8 cellular contexts compared by ENCODE assay signal in genomic region chr15:76150971-76151598, GRCh38.
A peak's percentile ranks its signal among the peaks of the same experiment; 100 is the strongest.
DNase-seq lines count a peak whose midpoint lies in the region; ATAC-seq and TF ChIP-seq lines count a peak whose summit lies in the region.

No MANE protein-coding gene starts in this region.

- CTCF ChIA-PET in CD8-positive, alpha-beta memory T cell (lab: Charles Lee) = interaction anchor here (1.2 to 3.6 kb wide), 3 partner anchors 9 to 341 kb away, joined by 3 to 34 read pairs (median 5); no protein-coding TSS in a partner anchor

- peaks cover 10 to 11% of the 10 kb centered on the region in 2 donors for H3K27me3 Mint-ChIP-seq in CD8-positive, alpha-beta memory T cell
- peaks cover 9 to 11% of the 10 kb centered on the region in 2 donors for H3K27me3 Mint-ChIP-seq in natural killer cell treated with Interleukin-12 subunit alpha and Interleukin-12 subunit beta and Interleukin-15 and Interleukin-18, amount 100 ng/mL, for 72 hours
- H3K27me3 Mint-ChIP-seq in stimulated activated naive B cell treated with anti-CD40 and anti-IgM and Interleukin-4, amounts not matched to agents 10 μg/mL and 1 μg/mL and 100 μg/mL, for 72 hours = peaks cover 10 to 11% of the 10 kb centered on the region in 2 donors

- 0 out of 2 replicates have a peak overlapping the region, but pooled peaks have one; percentile 67 for H2AFZ ChIP-seq in OCI-LY1 (ENCODE audit: low read length)

- no peaks in the 10 kb centered on the region for H3K9me2 ChIP-seq in OCI-LY1 (ENCODE audit: low read depth, low read length)

- H3K27me3 ChIP-seq in CD8-positive, alpha-beta memory T cell (ENCODE audit: insufficient read depth, low read length, poor library complexity, severe bottlenecking) = no peaks in the 10 kb centered on the region
- no peaks in the 10 kb centered on the region for H3K27me3 ChIP-seq in OCI-LY1 (ENCODE audit: insufficient read depth, low read length)
- H3K27me3 ChIP-seq in esophagus muscularis mucosa = peaks cover 0 to 18% (median 5%) of the 10 kb centered on the region in 4 donors

- H3K79me2 ChIP-seq in OCI-LY1 (ENCODE audit: insufficient read depth, low read length) = no peaks in the 10 kb centered on the region

- intact Hi-C loops in esophagus muscularis mucosa (cut with DNase I) = no loop called here

- H3K9me3 Mint-ChIP-seq in CD8-positive, alpha-beta memory T cell = no peaks in the 10 kb centered on the region
- no peaks in the 10 kb centered on the region for H3K9me3 Mint-ChIP-seq in natural killer cell treated with Interleukin-12 subunit alpha and Interleukin-12 subunit beta and Interleukin-15 and Interleukin-18, amount 100 ng/mL, for 72 hours
- no peaks in the 10 kb centered on the region for H3K9me3 Mint-ChIP-seq in stimulated activated naive B cell treated with anti-CD40 and anti-IgM and Interleukin-4, amounts not matched to agents 10 μg/mL and 1 μg/mL and 100 μg/mL, for 72 hours

- H3K4me1 Mint-ChIP-seq in CD8-positive, alpha-beta memory T cell = peaks cover 4 to 16% (median 13%) of the 10 kb centered on the region in 3 donors
- H3K4me1 Mint-ChIP-seq in natural killer cell treated with Interleukin-12 subunit alpha and Interleukin-12 subunit beta and Interleukin-15 and Interleukin-18, amount 100 ng/mL, for 72 hours (ENCODE audit: low read depth in 2 of 2) = peaks cover 25 to 28% of the 10 kb centered on the region in 2 donors
- peaks cover 27 to 28% of the 10 kb centered on the region in 2 donors for H3K4me1 Mint-ChIP-seq in stimulated activated naive B cell treated with anti-CD40 and anti-IgM and Interleukin-4, amounts not matched to agents 10 μg/mL and 1 μg/mL and 100 μg/mL, for 72 hours

- no peak overlapping the region for H3K4me3 Mint-ChIP-seq in CD8-positive, alpha-beta memory T cell
- no peak overlapping the region for H3K4me3 Mint-ChIP-seq in natural killer cell treated with Interleukin-12 subunit alpha and Interleukin-12 subunit beta and Interleukin-15 and Interleukin-18, amount 100 ng/mL, for 72 hours
- H3K4me3 Mint-ChIP-seq in stimulated activated naive B cell treated with anti-CD40 and anti-IgM and Interleukin-4, amounts not matched to agents 10 μg/mL and 1 μg/mL and 100 μg/mL, for 72 hours = peak overlapping the region; percentile 44 to 67

- H3K36me3 Mint-ChIP-seq in CD8-positive, alpha-beta memory T cell = no peaks in the 10 kb centered on the region
- H3K36me3 Mint-ChIP-seq in natural killer cell treated with Interleukin-12 subunit alpha and Interleukin-12 subunit beta and Interleukin-15 and Interleukin-18, amount 100 ng/mL, for 72 hours = no peaks in the 10 kb centered on the region
- H3K36me3 Mint-ChIP-seq in stimulated activated naive B cell treated with anti-CD40 and anti-IgM and Interleukin-4, amounts not matched to agents 10 μg/mL and 1 μg/mL and 100 μg/mL, for 72 hours = no peaks in the 10 kb centered on the region

- TF ChIP-seq POLR2A in esophagus muscularis mucosa (IDR thresholded peaks at IDR 0.05; ENCODE audit: low read depth) = no peak

- POLR2A ChIA-PET in CD8-positive, alpha-beta memory T cell (lab: Charles Lee) = no interaction called here

- peak overlapping the region; percentile 51; the same call in 1 of the 2 replicates for H3K4me2 ChIP-seq in OCI-LY1 (ENCODE audit: low read length)

- H3K27ac Mint-ChIP-seq in CD8-positive, alpha-beta memory T cell = peak overlapping the region in 2 of 8 donors; percentile 3 to 70
- peak overlapping the region in 1 of 2 donors; percentile 53 for H3K27ac Mint-ChIP-seq in natural killer cell treated with Interleukin-12 subunit alpha and Interleukin-12 subunit beta and Interleukin-15 and Interleukin-18, amount 100 ng/mL, for 72 hours
- H3K27ac Mint-ChIP-seq in stimulated activated naive B cell treated with anti-CD40 and anti-IgM and Interleukin-4, amounts not matched to agents 10 μg/mL and 1 μg/mL and 100 μg/mL, for 72 hours = no peak overlapping the region

- peaks cover 4% of the 10 kb centered on the region for H3K4me1 ChIP-seq in CD8-positive, alpha-beta memory T cell (ENCODE audit: insufficient read depth, low read length)
- peaks cover 9% of the 10 kb centered on the region for H3K4me1 ChIP-seq in OCI-LY1 (ENCODE audit: insufficient read depth, low read length, severe bottlenecking)
- H3K4me1 ChIP-seq in esophagus muscularis mucosa = peaks cover 9 to 34% (median 31%) of the 10 kb centered on the region in 4 donors

- no peak for TF ChIP-seq EP300 in esophagus muscularis mucosa (IDR thresholded peaks at IDR 0.05)

- H4K20me1 ChIP-seq in OCI-LY1 (ENCODE audit: insufficient read depth, low read length) = no peaks in the 10 kb centered on the region

- H3K36me3 ChIP-seq in CD8-positive, alpha-beta memory T cell (ENCODE audit: insufficient read depth, low read length) = no peaks in the 10 kb centered on the region
- H3K36me3 ChIP-seq in OCI-LY1 (ENCODE audit: insufficient read depth, low read length) (no peaks in the 10 kb centered on the region), esophagus muscularis mucosa (no peaks in the 10 kb centered on the region)

- TF ChIP-seq CTCF in OCI-LY1 (IDR thresholded peaks at IDR 0.05; ENCODE audit: low read length) (peak; percentile 90), esophagus muscularis mucosa (IDR thresholded peaks at IDR 0.05) (peak; percentile 77 to 92 (median 82))

- H3K27ac ChIP-seq in CD8-positive, alpha-beta memory T cell (ENCODE audit: low read depth, low read length) = no peak overlapping the region
- H3K27ac ChIP-seq in OCI-LY1 (ENCODE audit: low read depth, low read length, poor library complexity, severe bottlenecking) (no peak overlapping the region), esophagus muscularis mucosa (replicated peaks in 1 of 4) (peak overlapping the region in 1 of 4 donors; percentile 5)

- WGBS in esophagus muscularis mucosa = 27% methylated on average over 7 of the region's 9 CpGs

- H3K9me3 ChIP-seq in CD8-positive, alpha-beta memory T cell (ENCODE audit: low read length) = no peaks in the 10 kb centered on the region
- H3K9me3 ChIP-seq in OCI-LY1 (ENCODE audit: low read length) (no peaks in the 10 kb centered on the region), esophagus muscularis mucosa (no peaks in the 10 kb centered on the region)

- ATAC-seq in GM19395 (IDR thresholded peaks at IDR 0.05; ENCODE audit: unreplicated experiment) (peak; percentile 93), HG03460 (IDR thresholded peaks at IDR 0.05; ENCODE audit: unreplicated experiment) (peak; percentile 75)
- ATAC-seq in natural killer cell treated with Interleukin-12 subunit alpha and Interleukin-12 subunit beta and Interleukin-15 and Interleukin-18, amount 100 ng/mL, for 72 hours = peak; percentile 91 to 92
- peak; percentile 88 to 90 for ATAC-seq in stimulated activated naive B cell treated with anti-CD40 and anti-IgM and Interleukin-4, amounts not matched to agents 10 μg/mL and 1 μg/mL and 100 μg/mL, for 72 hours (replicated peaks)

- DNase-seq in CD8-positive, alpha-beta memory T cell = peak; percentile 35 to 69 (median 49)
- DNase-seq in activated T-cell treated with anti-CD3 and anti-CD28 coated beads for 24 hours (ENCODE audit: low read depth) (peak; percentile 74), esophagus muscularis mucosa (ENCODE audit: extremely low spot score) (peak; percentile 94)
- DNase-seq in natural killer cell treated with Interleukin-12 subunit alpha and Interleukin-12 subunit beta and Interleukin-15 and Interleukin-18, amount 100 ng/mL, for 72 hours (ENCODE audit: low spot score) = peak; percentile 85
- peak; percentile 84 for DNase-seq in stimulated activated naive B cell treated with anti-CD40 and anti-IgM and Interleukin-4, amounts not matched to agents 10 μg/mL and 1 μg/mL and 100 μg/mL, for 72 hours

- H3K9ac ChIP-seq in OCI-LY1 (ENCODE audit: low read length) = no peak overlapping the region

- no peaks in the 10 kb centered on the region for H3F3A ChIP-seq in OCI-LY1 (ENCODE audit: insufficient read depth, low read length)

- H3K4me3 ChIP-seq in CD8-positive, alpha-beta memory T cell (ENCODE audit: low read length) = no peak overlapping the region
- H3K4me3 ChIP-seq in OCI-LY1 (ENCODE audit: low read depth, low read length, poor library complexity, severe bottlenecking) (no peak overlapping the region), esophagus muscularis mucosa (no peak overlapping the region)

Comparison
In these comparisons a context has a peak if more than half of its experiments do, and no peak if none do; other contexts are left out.
1. H3K4me3 Mint-ChIP-seq: peak in stimulated activated naive B cell treated with anti-CD40 and anti-IgM and Interleukin-4, amounts not matched to agents 10 μg/mL and 1 μg/mL and 100 μg/mL, for 72 hours (2 of 2); none in CD8-positive, alpha-beta memory T cell (0 of 7) and natural killer cell treated with Interleukin-12 subunit alpha and Interleukin-12 subunit beta and Interleukin-15 and Interleukin-18, amount 100 ng/mL, for 72 hours (single experiment).
2. Peak in every context shown above with its lines, with median percentiles within 50 percentile points of each other: DNase-seq and ATAC-seq.